12 cellular contexts compared by ENCODE assay signal in genomic region chr16:84481051-84481735, GRCh38.
"Had no signal": no experiment of that assay in that cellular context is flagged by ENCODE, and none has a peak within 500 bp of the region (broad histone marks: within the 10 kb centered on the region; RNA-seq: fewer than 3 reads in every experiment).

No MANE protein-coding gene starts in this region.

- H3K9me3 ChIP-seq: adrenal gland, thyroid gland had no signal

- H3K36me3 ChIP-seq: adrenal gland had no signal

- H3K4me3 ChIP-seq: adrenal gland, thyroid gland had no signal

- H3K27me3 Mint-ChIP-seq: central memory CD8-positive, alpha-beta T cell; memory B cell had no signal

- H3K27ac ChIP-seq: adrenal gland, thyroid gland had no signal

- H3K27me3 ChIP-seq: adrenal gland, thyroid gland had no signal

- H3K4me1 Mint-ChIP-seq: central memory CD8-positive, alpha-beta T cell; endodermal cell; immature natural killer cell; memory B cell had no signal

- H3K9me3 Mint-ChIP-seq: activated T-helper 1 cell treated with anti-CD3 and anti-CD28 coated beads, Interleukin-12 subunit alpha, Interleukin-12 subunit beta, Interleukin-2, Interleukin-4 antibody, amounts not matched to agents 30 ng/mL and 10 ng/mL and 1 ng/mL, durations not matched to agents 14 hours and 24 hours and 36 hours; central memory CD8-positive, alpha-beta T cell; endodermal cell; immature natural killer cell; memory B cell; nephron progenitor cell; T-helper 1 cell treated with Interleukin-12 subunit alpha and Interleukin-12 subunit beta and Interleukin-4 antibody, amounts not matched to agents 30 μg/mL and 1 μg/mL, for 36 hours had no signal

- H3K4me3 Mint-ChIP-seq: activated T-helper 1 cell treated with anti-CD3 and anti-CD28 coated beads, Interleukin-12 subunit alpha, Interleukin-12 subunit beta, Interleukin-2, Interleukin-4 antibody, amounts not matched to agents 30 ng/mL and 10 ng/mL and 1 ng/mL, durations not matched to agents 14 hours and 24 hours and 36 hours; central memory CD8-positive, alpha-beta T cell; endodermal cell; immature natural killer cell; memory B cell; nephron progenitor cell; T-helper 1 cell treated with Interleukin-12 subunit alpha and Interleukin-12 subunit beta and Interleukin-4 antibody, amounts not matched to agents 30 μg/mL and 1 μg/mL, for 36 hours had no signal

- DNase-seq: activated CD4-positive, alpha-beta T cell treated with anti-CD3 and anti-CD28 coated beads, Interleukin-2, amount 50 U/mL, for 1 hour; activated naive CD4-positive, alpha-beta T cell; endodermal cell; immature natural killer cell; nephron progenitor cell; SHP77 treated with DMSO at 0.1 percent for 48 hours; thyroid gland had no signal

- H3K4me1 ChIP-seq: adrenal gland, thyroid gland had no signal

- H3K27ac Mint-ChIP-seq: activated T-helper 1 cell treated with anti-CD3 and anti-CD28 coated beads, Interleukin-12 subunit alpha, Interleukin-12 subunit beta, Interleukin-2, Interleukin-4 antibody, amounts not matched to agents 30 ng/mL and 10 ng/mL and 1 ng/mL, durations not matched to agents 14 hours and 24 hours and 36 hours; endodermal cell; memory B cell; nephron progenitor cell; T-helper 1 cell treated with Interleukin-12 subunit alpha and Interleukin-12 subunit beta and Interleukin-4 antibody, amounts not matched to agents 30 μg/mL and 1 μg/mL, for 36 hours had no signal
